In the genomic region with DNA sequence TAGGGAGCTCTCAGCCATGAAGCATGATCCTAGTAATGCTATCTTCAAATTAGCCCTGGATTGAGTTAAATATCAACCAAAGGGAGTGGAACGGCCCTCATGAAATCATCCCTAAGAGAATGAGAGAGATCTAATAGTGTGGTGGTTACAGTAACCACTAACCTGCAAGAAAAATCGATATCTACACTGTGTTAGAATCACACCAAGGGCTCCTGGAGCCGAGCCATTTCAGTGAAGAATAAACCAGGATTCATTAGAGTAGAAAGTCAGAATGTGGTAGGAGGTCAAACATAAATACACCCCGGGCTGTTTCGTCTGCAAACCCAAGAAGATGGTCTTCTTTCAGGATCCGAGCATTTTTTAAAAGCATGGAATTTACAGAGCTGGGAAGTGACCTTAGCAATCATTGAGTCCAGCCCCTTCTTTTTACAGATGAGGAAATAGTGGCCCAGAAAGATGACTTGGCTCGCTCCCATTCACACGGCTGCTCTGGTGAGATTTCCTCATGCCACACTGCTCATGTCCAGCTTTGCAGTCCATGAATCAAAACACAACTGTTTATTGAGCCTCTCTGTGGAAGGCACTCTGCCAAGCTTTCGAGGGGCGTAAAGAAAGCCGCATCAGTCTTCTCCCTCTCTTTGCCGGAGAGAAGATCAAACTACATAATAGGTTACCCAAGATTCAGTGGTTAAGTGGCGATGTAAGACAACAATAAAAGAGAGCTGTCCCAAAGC, we compare ENCODE assay signal across 16 cellular contexts. TPM values are rescaled to one million over a fixed set of nuclear protein-coding genes. Genes with fewer than 3 reads are reported as not detected.
DNase-seq lines count a peak whose midpoint lies in the region; ATAC-seq, FAIRE-seq and TF ChIP-seq lines count a peak whose summit lies in the region.
"Had no signal": no experiment of that assay in that cellular context is flagged by ENCODE, and none has a peak within 500 bp of the region (broad histone marks: within the 10 kb centered on the region; RNA-seq: fewer than 3 reads in every experiment).

No MANE protein-coding gene starts in this region.

- H3K4me3 ChIP-seq in body of pancreas = no peak overlapping the region
- H3K4me3 ChIP-seq in right lobe of liver = no peak overlapping the region
- no peak overlapping the region for H3K4me3 ChIP-seq in upper lobe of right lung
- H3K4me3 ChIP-seq in esophagus squamous epithelium = no peak overlapping the region
- H3K4me3 ChIP-seq: ovary, thoracic aorta had no signal

- TF ChIP-seq POLR2A in body of pancreas (IDR thresholded peaks at IDR 0.05) (no peak), right lobe of liver (IDR thresholded peaks at IDR 0.05) (no peak), esophagus squamous epithelium (IDR thresholded peaks at IDR 0.05) (no peak)

- H3K9me3 ChIP-seq in body of pancreas = no peaks in the 10 kb centered on the region
- no peaks in the 10 kb centered on the region for H3K9me3 ChIP-seq in right lobe of liver
- no peaks in the 10 kb centered on the region for H3K9me3 ChIP-seq in upper lobe of right lung
- H3K9me3 ChIP-seq in esophagus squamous epithelium = no peaks in the 10 kb centered on the region
- H3K9me3 ChIP-seq: ovary, thoracic aorta had no signal

- WGBS in body of pancreas, 2 donors = 30 to 41% methylated on average over 13 of the region's 13 CpGs
- WGBS in right lobe of liver (ENCODE audit: insufficient coverage, low coverage, low lambda C conversion rate, missing lambda C conversion rate) = 33% methylated on average over 9 of the region's 13 CpGs
- WGBS in esophagus squamous epithelium, 2 donors = 66 to 77% methylated on average over 12 to 13 of the region's 13 CpGs

- H3K27ac ChIP-seq in body of pancreas = peak overlapping the region; percentile 16 to 72 (median 34)
- peak overlapping the region in 1 of 3 donors; percentile 31 for H3K27ac ChIP-seq in right lobe of liver
- no peak overlapping the region for H3K27ac ChIP-seq in upper lobe of right lung
- no peak overlapping the region for H3K27ac ChIP-seq in esophagus squamous epithelium
- H3K27ac ChIP-seq: ovary, thoracic aorta had no signal

- intact Hi-C loops in body of pancreas (cut with DNase I) (no loop called here), right lobe of liver (cut with DNase I) (no loop called here), upper lobe of right lung (cut with DNase I) (no loop called here), esophagus squamous epithelium (cut with DNase I) (no loop called here)

- DNase-seq in ACHN (peak; percentile 25), HTR-8/SVneo (ENCODE audit: insufficient read length, low spot score) (no peak), body of pancreas (peak; percentile 36 to 65 (median 49)), right lobe of liver (peak in 1 of 3 donors; percentile 49), NCI-H69 (lab: John Stamatoyannopoulos, UW) (no peak), upper lobe of right lung (no peak), esophagus squamous epithelium (lab: John Stamatoyannopoulos, UW) (no peak)
- DNase-seq: activated naive CD4-positive, alpha-beta T cell treated with anti-CD3 and anti-CD28 coated beads for 36 hours; KBM-7; mesendoderm; NCI-H1694 treated with DMSO at 0.1 percent for 48 hours; ovary; stimulated activated CD4-positive, alpha-beta T cell treated with anti-CD3 and anti-CD28 coated beads, Interleukin-15, amount 100 ng/mL, for 24 hours had no signal

- TF ChIP-seq CTCF in body of pancreas (IDR thresholded peaks at IDR 0.05) (no peak), right lobe of liver (IDR thresholded peaks at IDR 0.05) (no peak), upper lobe of right lung (IDR thresholded peaks at IDR 0.05) (no peak), esophagus squamous epithelium (IDR thresholded peaks at IDR 0.05) (no peak)

- H3K36me3 ChIP-seq in body of pancreas (replicated peaks in 1 of 2; ENCODE audit: insufficient read depth in 1 of 2, low read depth in 2 of 2) (no peaks in the 10 kb centered on the region), right lobe of liver (no peaks in the 10 kb centered on the region), upper lobe of right lung (no peaks in the 10 kb centered on the region), esophagus squamous epithelium (no peaks in the 10 kb centered on the region)
- H3K36me3 ChIP-seq: ovary, thoracic aorta had no signal

- H3K27me3 ChIP-seq in body of pancreas (no peaks in the 10 kb centered on the region), right lobe of liver (no peaks in the 10 kb centered on the region), upper lobe of right lung (no peaks in the 10 kb centered on the region), esophagus squamous epithelium (no peaks in the 10 kb centered on the region)
- H3K27me3 ChIP-seq: ovary had no signal

- FAIRE-seq in HTR-8/SVneo (lab: Jason Lieb, UNC) = peak; percentile 49

- peak; percentile 61 for ATAC-seq in body of pancreas
- ATAC-seq in right lobe of liver = peak; percentile 30 to 72 (median 61)
- ATAC-seq in upper lobe of right lung = no peak
- no peak for ATAC-seq in GM19397 (IDR thresholded peaks at IDR 0.05; ENCODE audit: unreplicated experiment)
- ATAC-seq: SK-N-SH treated with all-trans-retinoic acid at 6 μM for 48 hours had no signal

- in situ Hi-C loops in ACHN (cut with HindIII; ENCODE audit: low pct_ligation_motif_present, low pct_unique_long_range_greater_than_20kb, low sequenced_read_pairs) = no loop called here

- H3K4me1 ChIP-seq in body of pancreas (peaks cover 23% of the 10 kb centered on the region), right lobe of liver (peaks cover 0 to 18% (median 8%) of the 10 kb centered on the region in 4 donors), upper lobe of right lung (peaks cover 10% of the 10 kb centered on the region), esophagus squamous epithelium (peaks cover 0 to 10% (median 7%) of the 10 kb centered on the region in 3 donors)

RNA-seq across cellular contexts. Expression of a gene that starts 5.5 kb away (rescaled TPM):
- total RNA-seq in body of pancreas (10 to 100 TPM; 27.0 to 39.7 TPM), right lobe of liver (10 to 100 TPM; 45.7 to 61.3 (median 51.2) TPM), upper lobe of right lung (88.6 TPM), esophagus squamous epithelium (10 to 100 TPM; 43.6 to 72.9 (median 57.2) TPM)

Comparison
In these comparisons a context has a peak if more than half of its experiments do, and no peak if none do; other contexts are left out.
1. DNase-seq: peak in ACHN (single experiment) and body of pancreas (4 of 4); none in HTR-8/SVneo (single experiment), NCI-H69 (single experiment), upper lobe of right lung (single experiment) and esophagus squamous epithelium (single experiment).
2. ATAC-seq: peak in body of pancreas (single experiment) and right lobe of liver (4 of 4); none in upper lobe of right lung (single experiment) and GM19397 (single experiment).
3. H3K27ac ChIP-seq: peak in body of pancreas (4 of 4); none in upper lobe of right lung (single experiment) and esophagus squamous epithelium (0 of 4).